Comparison of ENCODE assay signal across 11 cellular contexts in genomic region chr9:93600504-93600903, GRCh38. TPM values are rescaled to one million over a fixed set of nuclear protein-coding genes. Genes with fewer than 3 reads are reported as not detected.
DNase-seq lines count a peak whose midpoint lies in the region; ATAC-seq lines count a peak whose summit lies in the region.
"Had no signal": no experiment of that assay in that cellular context is flagged by ENCODE, and none has a peak within 500 bp of the region (broad histone marks: within the 10 kb centered on the region; RNA-seq: fewer than 3 reads in every experiment).

No MANE protein-coding gene starts in this region.

- H3K27ac Mint-ChIP-seq in naive thymus-derived CD8-positive, alpha-beta T cell, result peak overlapping the region; percentile 21 to 97 (median 73)

- H3K36me3 Mint-ChIP-seq in naive thymus-derived CD8-positive, alpha-beta T cell, result peaks cover 4 to 9% (median 9%) of the 10 kb centered on the region in 3 donors

- peak in 1 of 2 donors; percentile 29 for ATAC-seq in naive thymus-derived CD8-positive, alpha-beta T cell
- ATAC-seq in HG03521 (IDR thresholded peaks at IDR 0.05; ENCODE audit: unreplicated experiment) (no peak), HG03175 (IDR thresholded peaks at IDR 0.05; ENCODE audit: unreplicated experiment) (no peak), HG03139 (IDR thresholded peaks at IDR 0.05; ENCODE audit: unreplicated experiment) (no peak)

- no peaks in the 10 kb centered on the region for H3K27me3 Mint-ChIP-seq in naive thymus-derived CD8-positive, alpha-beta T cell

- DNase-seq in NCI-H2029 (lab: John Stamatoyannopoulos, UW) (peak; percentile 86), NCI-H2029 treated with DMSO at 0.1 percent for 48 hours (lab: John Stamatoyannopoulos, UW) (no peak), NCI-H146 treated with DMSO at 0.1 percent for 48 hours (lab: John Stamatoyannopoulos, UW; ENCODE audit: unreplicated experiment) (peak; percentile 79)
- peak; percentile 50 for DNase-seq in activated CD8-positive, alpha-beta memory T cell treated with anti-CD3 and anti-CD28 coated beads, Interleukin-2, amount 50 U/mL, for 48 hours
- DNase-seq in naive thymus-derived CD8-positive, alpha-beta T cell, result peak in 3 of 10 donors; percentile 16 to 28 (median 16)
- DNase-seq: 8988T, left ventricle myocardium inferior, NCI-H1048 had no signal

- peaks cover 52 to 75% (median 71%) of the 10 kb centered on the region in 4 donors for H3K4me1 Mint-ChIP-seq in naive thymus-derived CD8-positive, alpha-beta T cell

- H3K9me3 Mint-ChIP-seq in naive thymus-derived CD8-positive, alpha-beta T cell, result peaks cover 0 to 7% (median 3%) of the 10 kb centered on the region in 9 donors

- POLR2A ChIA-PET in naive thymus-derived CD8-positive, alpha-beta T cell (lab: Charles Lee), result interaction anchor here (1.4 kb wide), 1 partner anchor 34 kb away, joined by 4 read pairs; no protein-coding TSS in a partner anchor

- H3K4me3 Mint-ChIP-seq in naive thymus-derived CD8-positive, alpha-beta T cell, result peak overlapping the region in 9 of 10 donors; percentile 1 to 74 (median 26)

RNA-seq across cellular contexts. Expression of gene PHF2, which starts 24.1 kb away (rescaled TPM):
- total RNA-seq in naive thymus-derived CD8-positive, alpha-beta T cell, result 10 to 100 TPM; 35.2 to 35.5 TPM
- polyA plus RNA-seq in naive thymus-derived CD8-positive, alpha-beta T cell, result 1 to 10 TPM in 2 of 3 donors, under 1 TPM in 1; 0.84 to 2.3 (median 1.3) TPM
